Comparison of ENCODE assay signal across 17 cellular contexts in the genomic region with DNA sequence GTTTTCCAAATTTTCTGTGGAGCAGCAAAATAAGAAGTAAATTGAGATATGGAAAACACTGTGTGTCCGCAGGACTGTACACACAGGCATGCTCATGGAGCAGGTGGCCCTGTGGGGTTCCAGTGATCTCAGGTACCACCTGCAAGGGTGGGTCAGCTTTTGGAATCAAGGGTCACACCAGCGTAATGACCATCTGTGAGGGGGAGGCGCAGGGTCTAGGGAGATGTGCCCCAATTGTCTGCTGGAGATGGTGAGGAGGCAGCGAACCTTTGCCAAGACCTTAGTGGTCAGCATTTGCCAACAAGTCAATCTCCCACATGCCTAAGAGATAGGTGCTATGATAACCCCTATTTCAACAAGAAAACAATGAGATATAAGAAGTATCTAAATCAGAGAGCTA. TPM values are rescaled to one million over a fixed set of nuclear protein-coding genes. Genes with fewer than 3 reads are reported as not detected.
DNase-seq lines count a peak whose midpoint lies in the region; ATAC-seq and TF ChIP-seq lines count a peak whose summit lies in the region.
"Had no signal": no experiment of that assay in that cellular context is flagged by ENCODE, and none has a peak within 500 bp of the region (broad histone marks: within the 10 kb centered on the region; RNA-seq: fewer than 3 reads in every experiment).

No MANE protein-coding gene starts in this region.

- POLR2A ChIA-PET in CD4-positive, alpha-beta memory T cell (lab: Charles Lee; ENCODE audit: partially characterized antibody), result no interaction called here

- H3K36me3 Mint-ChIP-seq in T-helper 17 cell (ENCODE audit: low read depth), result no peaks in the 10 kb centered on the region
- no peaks in the 10 kb centered on the region for H3K36me3 Mint-ChIP-seq in chondrocyte (ENCODE audit: low read depth)
- H3K36me3 Mint-ChIP-seq in memory B cell, result no peaks in the 10 kb centered on the region
- no peaks in the 10 kb centered on the region for H3K36me3 Mint-ChIP-seq in CD4-positive, alpha-beta memory T cell

- H3K4me1 ChIP-seq in sigmoid colon, result peaks cover 0 to 14% (median 7%) of the 10 kb centered on the region in 4 donors
- H3K4me1 ChIP-seq in CD4-positive, alpha-beta memory T cell (ENCODE audit: insufficient read depth, low read length), result no peaks in the 10 kb centered on the region
- peaks cover 0 to 11% (median 10%) of the 10 kb centered on the region in 4 donors for H3K4me1 ChIP-seq in esophagus muscularis mucosa
- H3K4me1 ChIP-seq: BE2C, HAP-1 had no signal

- TF ChIP-seq EP300 in sigmoid colon (IDR thresholded peaks at IDR 0.05) (no peak), esophagus muscularis mucosa (IDR thresholded peaks at IDR 0.05) (no peak)

- 95 to 96% methylated on average over 4 of the region's 4 CpGs for WGBS in sigmoid colon, 2 donors
- 100% methylated on average over 3 of the region's 4 CpGs for WGBS in esophagus muscularis mucosa

- no peak overlapping the region for H3K27ac ChIP-seq in sigmoid colon
- no peak overlapping the region for H3K27ac ChIP-seq in CD4-positive, alpha-beta memory T cell (ENCODE audit: low read depth, low read length)
- H3K27ac ChIP-seq in esophagus muscularis mucosa (replicated peaks in 1 of 4), result no peak overlapping the region

- no peaks in the 10 kb centered on the region for H3K27me3 ChIP-seq in sigmoid colon
- no peaks in the 10 kb centered on the region for H3K27me3 ChIP-seq in CD4-positive, alpha-beta memory T cell (ENCODE audit: insufficient read depth, low read length)
- peaks cover 0 to 35% (median 0%) of the 10 kb centered on the region in 4 donors for H3K27me3 ChIP-seq in esophagus muscularis mucosa
- H3K27me3 ChIP-seq: BE2C had no signal

- ATAC-seq in T-helper 17 cell (no peak), memory B cell (ENCODE audit: low read depth) (no peak)

- no peaks in the 10 kb centered on the region for H3K9me3 Mint-ChIP-seq in chondrocyte (ENCODE audit: low read depth)
- no peaks in the 10 kb centered on the region for H3K9me3 Mint-ChIP-seq in memory B cell
- H3K9me3 Mint-ChIP-seq in CD4-positive, alpha-beta memory T cell, result peaks cover 0 to 2% (median 0%) of the 10 kb centered on the region in 8 donors
- H3K9me3 Mint-ChIP-seq: CD4-positive, alpha-beta T cell had no signal

- no peak for TF ChIP-seq POLR2A in sigmoid colon (IDR thresholded peaks at IDR 0.05)
- TF ChIP-seq POLR2A in esophagus muscularis mucosa (IDR thresholded peaks at IDR 0.05; ENCODE audit: low read depth), result no peak

- TF ChIP-seq CTCF in chondrocyte (IDR thresholded peaks at IDR 0.05), result no peak
- no peak for TF ChIP-seq CTCF in sigmoid colon (IDR thresholded peaks at IDR 0.05)
- TF ChIP-seq CTCF in esophagus muscularis mucosa (IDR thresholded peaks at IDR 0.05), result no peak

- H3K27me3 Mint-ChIP-seq in T-helper 17 cell (peaks cover 34% of the 10 kb centered on the region), chondrocyte (ENCODE audit: low read depth) (peaks cover 45% of the 10 kb centered on the region), memory B cell (peaks cover 18% of the 10 kb centered on the region)
- no peaks in the 10 kb centered on the region for H3K27me3 Mint-ChIP-seq in CD4-positive, alpha-beta memory T cell
- H3K27me3 Mint-ChIP-seq: CD4-positive, alpha-beta T cell had no signal

- intact Hi-C loops in sigmoid colon (cut with DNase I) (no loop called here), esophagus muscularis mucosa (cut with DNase I) (no loop called here)
- intact Hi-C loops in CD4-positive, alpha-beta memory T cell (cut with micrococcal nuclease), result no loop called here

- H3K4me3 Mint-ChIP-seq in T-helper 17 cell (no peak overlapping the region), chondrocyte (ENCODE audit: unreplicated experiment) (no peak overlapping the region), memory B cell (peak overlapping the region; percentile 35)
- no peak overlapping the region for H3K4me3 Mint-ChIP-seq in CD4-positive, alpha-beta memory T cell
- H3K4me3 Mint-ChIP-seq: CD4-positive, alpha-beta T cell had no signal

- DNase-seq in T-helper 17 cell, result no peak
- DNase-seq in chondrocyte (ENCODE audit: low spot score), result peak; percentile 35
- DNase-seq in memory B cell (ENCODE audit: low spot score in 2 of 2), result no peak
- DNase-seq in sigmoid colon, result peak; percentile 46
- DNase-seq in amygdala (lab: John Stamatoyannopoulos, UW), result no peak
- DNase-seq in NCI-H2171 (lab: John Stamatoyannopoulos, UW), result no peak
- no peak for DNase-seq in CD4-positive, alpha-beta memory T cell
- no peak for DNase-seq in esophagus muscularis mucosa (ENCODE audit: extremely low spot score)
- DNase-seq: ACHN; BE2C; C1 segment of cervical spinal cord; CD4-positive, alpha-beta T cell; DMS153; DMS79; GDM1; GOT3 had no signal

- H3K36me3 ChIP-seq in sigmoid colon (no peaks in the 10 kb centered on the region), esophagus muscularis mucosa (no peaks in the 10 kb centered on the region)
- no peaks in the 10 kb centered on the region for H3K36me3 ChIP-seq in CD4-positive, alpha-beta memory T cell (ENCODE audit: insufficient read depth, low read length)
- H3K36me3 ChIP-seq: BE2C, HAP-1 had no signal

- no peak overlapping the region for H3K4me3 ChIP-seq in sigmoid colon
- no peak overlapping the region for H3K4me3 ChIP-seq in CD4-positive, alpha-beta memory T cell (ENCODE audit: low read length in 2 of 2)
- no peak overlapping the region for H3K4me3 ChIP-seq in esophagus muscularis mucosa
- H3K4me3 ChIP-seq: HAP-1 had no signal

- CTCF ChIA-PET in CD4-positive, alpha-beta memory T cell (lab: Charles Lee; ENCODE audit: partially characterized antibody), result no interaction called here

- H3K27ac Mint-ChIP-seq in T-helper 17 cell (peak overlapping the region; percentile 66), chondrocyte (ENCODE audit: unreplicated experiment) (no peak overlapping the region), memory B cell (no peak overlapping the region)
- no peak overlapping the region for H3K27ac Mint-ChIP-seq in CD4-positive, alpha-beta memory T cell
- H3K27ac Mint-ChIP-seq: CD4-positive, alpha-beta T cell had no signal

- no peaks in the 10 kb centered on the region for H3K9me3 ChIP-seq in T-helper 17 cell (ENCODE audit: control insufficient read depth, low read length, poor library complexity, severe bottlenecking)
- no peaks in the 10 kb centered on the region for H3K9me3 ChIP-seq in sigmoid colon
- H3K9me3 ChIP-seq in CD4-positive, alpha-beta memory T cell (ENCODE audit: control insufficient read depth in 1 of 2, low read length in 2 of 2), result no peaks in the 10 kb centered on the region
- H3K9me3 ChIP-seq in esophagus muscularis mucosa, result no peaks in the 10 kb centered on the region
- H3K9me3 ChIP-seq: BE2C, HAP-1 had no signal

- H3K4me1 Mint-ChIP-seq in T-helper 17 cell (no peaks in the 10 kb centered on the region), chondrocyte (ENCODE audit: low read depth) (peaks cover 4% of the 10 kb centered on the region), memory B cell (peaks cover 12% of the 10 kb centered on the region)
- H3K4me1 Mint-ChIP-seq in CD4-positive, alpha-beta memory T cell, result no peaks in the 10 kb centered on the region

RNA-seq across cellular contexts. Expression of gene SHANK2, which starts 49.4 kb away (rescaled TPM):
- under 1 TPM in 1 of 2 donors, not detected in 1; 0.37 TPM for total RNA-seq in T-helper 17 cell
- total RNA-seq in chondrocyte, result 0.53 to 1.6 TPM (median 0.97 TPM) in 3 replicates
- 10 to 100 TPM in 3 of 4 donors, 1 to 10 TPM in 1; 8.0 to 43.8 (median 16.8) TPM for total RNA-seq in sigmoid colon
- polyA plus RNA-seq in sigmoid colon, result 1 to 10 TPM; 3.5 to 4.4 (median 3.6) TPM
- not detected for total RNA-seq in CD4-positive, alpha-beta memory T cell
- polyA plus RNA-seq in CD4-positive, alpha-beta memory T cell, result not detected
- total RNA-seq in esophagus muscularis mucosa, result 10 to 100 TPM; 10.8 to 25.3 (median 15.6) TPM
- total RNA-seq: CD4-positive, alpha-beta T cell had no signal

Comparison
In these comparisons a context has a peak if more than half of its experiments do, and no peak if none do; other contexts are left out.
1. DNase-seq: peak in chondrocyte (single experiment) and sigmoid colon (single experiment); none in T-helper 17 cell (0 of 3), memory B cell (0 of 2), amygdala (0 of 56), NCI-H2171 (single experiment), CD4-positive, alpha-beta memory T cell (0 of 5) and esophagus muscularis mucosa (single experiment).